2 cellular contexts compared by ENCODE assay signal in genomic region chr20:15138548-15139126, GRCh38.
TF ChIP-seq lines count a peak whose summit lies in the region.

No MANE protein-coding gene starts in this region.

TF ChIP-seq in HepG2, 621 proteins besides CTCF, POLR2A, EP300 and RAD21 (continued from another document):
- TF ChIP-seq TCF7 (IDR thresholded peaks at IDR 0.05; ENCODE audit: low read depth) (no peak), ZNF232 (CRISPR knock-in tag; IDR thresholded peaks at IDR 0.05; ENCODE audit: borderline replicate concordance) (no peak), ZBTB2 (CRISPR knock-in tag; IDR thresholded peaks at IDR 0.05; ENCODE audit: low read depth) (no peak), KDM5B (CRISPR knock-in tag; IDR thresholded peaks at IDR 0.05; ENCODE audit: borderline replicate concordance) (no peak)

TF ChIP-seq in neural cell, 6 proteins besides CTCF, POLR2A, EP300 and RAD21 (continued from another document):
- TF ChIP-seq REST (IDR thresholded peaks at IDR 0.05; ENCODE audit: borderline replicate concordance) (no peak), POLR2AphosphoS5 (IDR thresholded peaks at IDR 0.05) (no peak)
